In genomic region chr4:146637853-146638800, GRCh38 we compare ENCODE assay signal across 11 cellular contexts. TPM values are rescaled to one million over a fixed set of nuclear protein-coding genes. Genes with fewer than 3 reads are reported as not detected.
DNase-seq lines count a peak whose midpoint lies in the region; ATAC-seq, FAIRE-seq and TF ChIP-seq lines count a peak whose summit lies in the region.
"Had no signal": no experiment of that assay in that cellular context is flagged by ENCODE, and none has a peak within 500 bp of the region (broad histone marks: within the 10 kb centered on the region; RNA-seq: fewer than 3 reads in every experiment).

No MANE protein-coding gene starts in this region.

- no peak overlapping the region for H3K4me2 ChIP-seq in endothelial cell of umbilical vein (ENCODE audit: insufficient read depth, low read length)

- TF ChIP-seq CTCF in endothelial cell of umbilical vein (IDR thresholded peaks at IDR 0.05; ENCODE audit: extremely low read depth in 1 of 2, insufficient read depth in 1 of 2, low read depth in 1 of 2, low read length in 2 of 2) (no peak), psoas muscle (IDR thresholded peaks at IDR 0.05) (no peak)

- DNase-seq in NCI-H345 (lab: John Stamatoyannopoulos, UW) (peak; percentile 49), NCI-H345 treated with DMSO at 0.1 percent for 48 hours (lab: John Stamatoyannopoulos, UW; ENCODE audit: unreplicated experiment) (no peak), NCI-H510A treated with DMSO at 0.1 percent for 48 hours (lab: John Stamatoyannopoulos, UW) (peak; percentile 55), endothelial cell of umbilical vein (ENCODE audit: low read depth, low spot score) (no peak), psoas muscle (no peak), SW 1271 (lab: John Stamatoyannopoulos, UW) (no peak)

- H3K9me3 ChIP-seq in endothelial cell of umbilical vein (replicated peaks; ENCODE audit: control insufficient read depth, insufficient read depth, low read length) (no peaks in the 10 kb centered on the region), psoas muscle (no peaks in the 10 kb centered on the region)

- dilution Hi-C loops in endothelial cell of umbilical vein (cut with MboI; ENCODE audit: extremely low pct_ligation_motif_present, low sequenced_read_pairs): no loop called here

- H3K9me1 ChIP-seq in endothelial cell of umbilical vein (replicated peaks; ENCODE audit: control insufficient read depth, extremely low read depth, insufficient read depth, low read length): no peaks in the 10 kb centered on the region

- intact Hi-C loops in endothelial cell of umbilical vein (cut with micrococcal nuclease): loop anchor here (5.0 kb wide), 1 partner anchor 296 kb away; no protein-coding TSS in a partner anchor
- intact Hi-C loops in psoas muscle (cut with DNase I): no loop called here

- H3K27me3 ChIP-seq in endothelial cell of umbilical vein (ENCODE audit: control insufficient read depth in 2 of 2, insufficient read depth in 2 of 2, low read length in 2 of 2) (peaks cover 75 to 96% of the 10 kb centered on the region in 2 experiments), psoas muscle (ENCODE audit: insufficient read depth in 3 of 3, low read length in 2 of 3) (peaks cover 4 to 95% (median 36%) of the 10 kb centered on the region in 3 donors)

- FAIRE-seq in endothelial cell of umbilical vein (lab: Jason Lieb, UNC): no peak
- FAIRE-seq: GM12878, islet of Langerhans had no signal

- POLR2A ChIA-PET in endothelial cell of umbilical vein (lab: Charles Lee): no interaction called here

- H3K4me3 ChIP-seq in endothelial cell of umbilical vein (replicated peaks in 1 of 3; ENCODE audit: insufficient read depth in 1 of 3, low read depth in 1 of 3, low read length in 3 of 3) (peak overlapping the region in 1 of 3 experiments; percentile 19), psoas muscle (peak overlapping the region; percentile 50)
- H3K4me3 ChIP-seq: GM12878 had no signal

- H2AFZ ChIP-seq in endothelial cell of umbilical vein (ENCODE audit: low read depth, low read length): no peak overlapping the region

- no peaks in the 10 kb centered on the region for H3K36me3 ChIP-seq in endothelial cell of umbilical vein (ENCODE audit: control insufficient read depth in 2 of 2, extremely low read depth in 1 of 2, insufficient read depth in 2 of 2, low read length in 2 of 2)
- H3K36me3 ChIP-seq in psoas muscle (ENCODE audit: insufficient read depth in 1 of 2, low read depth in 1 of 2): no peaks in the 10 kb centered on the region

- no peak for TF ChIP-seq POLR2A in endothelial cell of umbilical vein (IDR thresholded peaks at IDR 0.05; ENCODE audit: low read depth, low read length)

- CTCF ChIA-PET in endothelial cell of umbilical vein (lab: Charles Lee): interaction anchor here (1.2 kb wide), 1 partner anchor 295 kb away, joined by 3 read pairs; no protein-coding TSS in a partner anchor

- H4K20me1 ChIP-seq in endothelial cell of umbilical vein (replicated peaks; ENCODE audit: control insufficient read depth, extremely low read depth, insufficient read depth, low read length): no peaks in the 10 kb centered on the region

- H3K79me2 ChIP-seq in endothelial cell of umbilical vein (ENCODE audit: control insufficient read depth, insufficient read depth, low read length): no peaks in the 10 kb centered on the region

- 0 to 2% (median 1%) methylated on average over 49 to 66 of the region's 66 CpGs for WGBS in psoas muscle, 3 donors

- H3K9ac ChIP-seq in endothelial cell of umbilical vein (replicated peaks; ENCODE audit: extremely low read depth, insufficient read depth, low read length): no peak overlapping the region

- peaks cover 3% of the 10 kb centered on the region for H3K4me1 ChIP-seq in endothelial cell of umbilical vein (ENCODE audit: control insufficient read depth, extremely low read depth, insufficient read depth, low read length)
- peaks cover 4% of the 10 kb centered on the region for H3K4me1 ChIP-seq in psoas muscle

- ATAC-seq in psoas muscle (no peak), GM19324 (IDR thresholded peaks at IDR 0.05; ENCODE audit: low FRiP score, unreplicated experiment) (no peak), GM19035 (IDR thresholded peaks at IDR 0.05; ENCODE audit: unreplicated experiment) (no peak)

- BruUV-seq in endothelial cell of umbilical vein (replicated peaks; lab: Mats Ljungman, UMichigan): no TSS peak

- H3K27ac ChIP-seq in endothelial cell of umbilical vein (ENCODE audit: insufficient read depth, low read depth, low read length) (no peak overlapping the region), psoas muscle (no peak overlapping the region)
- H3K27ac ChIP-seq: HL-60 had no signal

TF ChIP-seq in endothelial cell of umbilical vein, 7 proteins besides CTCF, POLR2A, EP300 and RAD21:
- TF ChIP-seq FOS (IDR thresholded peaks at IDR 0.05; ENCODE audit: borderline replicate concordance, insufficient read depth, low read length): no peak
- TF ChIP-seq, protein P1, sequence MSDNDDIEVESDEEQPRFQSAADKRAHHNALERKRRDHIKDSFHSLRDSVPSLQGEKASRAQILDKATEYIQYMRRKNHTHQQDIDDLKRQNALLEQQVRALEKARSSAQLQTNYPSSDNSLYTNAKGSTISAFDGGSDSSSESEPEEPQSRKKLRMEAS (IDR thresholded peaks at IDR 0.05; ENCODE audit: insufficient read depth, insufficient read length): no peak
- no peak for TF ChIP-seq POLR2AphosphoS5 (IDR thresholded peaks at IDR 0.05; ENCODE audit: insufficient read depth, low read depth, low read length)
- peak; percentile 77 for TF ChIP-seq EZH2 (IDR thresholded peaks at IDR 0.05; ENCODE audit: borderline replicate concordance, low read depth, low read length, severe bottlenecking)
- TF ChIP-seq MYC (IDR thresholded peaks at IDR 0.05; ENCODE audit: low read depth, low read length): no peak
- TF ChIP-seq GATA2 (IDR thresholded peaks at IDR 0.05; ENCODE audit: insufficient read depth, insufficient read length, low read depth, low read length): no peak

RNA-seq across cellular contexts. Expression of gene POU4F2, which starts 0.6 kb away (rescaled TPM):
- total RNA-seq in endothelial cell of umbilical vein: not detected in 2 replicates
- polyA plus RNA-seq in endothelial cell of umbilical vein: not detected in 2 replicates
- not detected in 2 replicates for polyA plus RNA-seq in endothelial cell of umbilical vein (2011; cell fraction: cytosol; rRNA removed)
- polyA plus RNA-seq in endothelial cell of umbilical vein (2011; cell fraction: nucleus; rRNA removed): not detected in 2 replicates
- not detected in 2 replicates for polyA plus RNA-seq in endothelial cell of umbilical vein (2012)
- not detected in 2 replicates for polyA minus RNA-seq in endothelial cell of umbilical vein
- not detected for polyA minus RNA-seq in endothelial cell of umbilical vein (2011; cell fraction: cytosol; rRNA and poly(A)+ RNA removed)
- not detected in 2 replicates for polyA minus RNA-seq in endothelial cell of umbilical vein (2011; cell fraction: nucleus; rRNA and poly(A)+ RNA removed)
- total RNA-seq in psoas muscle: not detected
- polyA plus RNA-seq in psoas muscle: not detected
- total RNA-seq: GM12878 had no signal

Comparison
In these comparisons a context has a peak if more than half of its experiments do, and no peak if none do; other contexts are left out.
1. DNase-seq: peak in NCI-H345 (single experiment) and NCI-H510A treated with DMSO at 0.1 percent for 48 hours (single experiment); none in NCI-H345 treated with DMSO at 0.1 percent for 48 hours (single experiment), endothelial cell of umbilical vein (single experiment), psoas muscle (0 of 2) and SW 1271 (0 of 2).